ENCODE assay signal across 10 cellular contexts in the genomic region with DNA sequence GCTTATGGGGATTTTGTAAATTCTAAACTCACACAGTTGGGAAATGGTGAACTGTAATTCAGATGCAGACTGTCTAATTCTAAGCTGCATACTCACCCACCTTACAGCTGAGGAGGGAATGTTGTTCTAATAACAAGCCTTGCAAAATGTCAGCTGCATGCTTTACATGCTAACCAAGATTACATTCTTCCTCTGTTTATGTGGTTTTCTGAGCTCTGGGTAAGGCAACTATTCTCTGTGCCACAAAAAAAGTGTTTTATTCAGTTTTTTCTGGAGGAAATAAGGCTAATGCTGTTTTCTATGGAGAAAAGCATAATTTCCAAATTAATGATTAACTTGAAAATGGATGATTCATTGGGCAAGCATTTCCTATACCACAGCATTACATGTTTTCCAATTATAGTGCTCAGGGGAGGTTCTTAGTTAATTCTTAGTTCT.
A peak's percentile ranks its signal among the peaks of the same experiment; 100 is the strongest.
DNase-seq lines count a peak whose midpoint lies in the region; TF ChIP-seq lines count a peak whose summit lies in the region.
"Had no signal": no experiment of that assay in that cellular context is flagged by ENCODE, and none has a peak within 500 bp of the region (broad histone marks: within the 10 kb centered on the region; RNA-seq: fewer than 3 reads in every experiment).

No MANE protein-coding gene starts in this region.

- H3F3A ChIP-seq in PC-9 (ENCODE audit: insufficient read depth, low read depth): peaks cover 13% of the 10 kb centered on the region; the same call in 1 of the 2 replicates

- no peaks in the 10 kb centered on the region for H3K9me2 ChIP-seq in PC-9 (ENCODE audit: insufficient read depth)

- no peaks in the 10 kb centered on the region for H4K20me1 ChIP-seq in PC-9 (ENCODE audit: insufficient read depth)

- no peaks in the 10 kb centered on the region for H3K36me3 ChIP-seq in PC-9 (ENCODE audit: low read depth)

- H3K4me3 Mint-ChIP-seq in activated T-helper 2 cell treated with anti-CD3 and anti-CD28 coated beads, Interferon-gamma antibody, Interleukin-2, Interleukin-4, amounts not matched to agents 10 μg/mL and 5 μg/mL and 100 μg/mL, durations not matched to agents 14 hours and 24 hours and 36 hours (ENCODE audit: low read depth): no peak overlapping the region

- DNase-seq in GM04504 (ENCODE audit: low read depth) (peak; percentile 61), PC-9 (peak in 1 of 2 experiments; percentile 40), fibroblast of gingiva (ENCODE audit: low read depth) (peak; percentile 87), skeletal muscle cell (ENCODE audit: low read depth) (peak; percentile 80), midbrain (lab: John Stamatoyannopoulos, UW) (no peak), NCI-H1105 (lab: John Stamatoyannopoulos, UW) (no peak)
- no peak for DNase-seq in activated T-cell treated with anti-CD3 and anti-CD28 coated beads, Interleukin-2, amount 50 U/mL, for 1 hour
- DNase-seq in activated T-helper 2 cell treated with anti-CD3 and anti-CD28 coated beads, Interferon-gamma antibody, Interleukin-2, Interleukin-4, amounts not matched to agents 10 μg/mL and 5 μg/mL and 100 μg/mL, durations not matched to agents 14 hours and 24 hours and 36 hours (ENCODE audit: low spot score): no peak
- DNase-seq: activated gamma-delta T cell, NCI-H2029 treated with DMSO at 0.1 percent for 48 hours had no signal

- H3K27me3 Mint-ChIP-seq in activated T-helper 2 cell treated with anti-CD3 and anti-CD28 coated beads, Interferon-gamma antibody, Interleukin-2, Interleukin-4, amounts not matched to agents 10 μg/mL and 5 μg/mL and 100 μg/mL, durations not matched to agents 14 hours and 24 hours and 36 hours (ENCODE audit: low read depth): peaks cover 3% of the 10 kb centered on the region

- no peaks in the 10 kb centered on the region for H3K9me3 Mint-ChIP-seq in activated T-helper 2 cell treated with anti-CD3 and anti-CD28 coated beads, Interferon-gamma antibody, Interleukin-2, Interleukin-4, amounts not matched to agents 10 μg/mL and 5 μg/mL and 100 μg/mL, durations not matched to agents 14 hours and 24 hours and 36 hours

- no peaks in the 10 kb centered on the region for H3K27me3 ChIP-seq in PC-9 (ENCODE audit: insufficient read depth, low read depth)

- H3K4me3 ChIP-seq in PC-9: no peak overlapping the region
- H3K4me3 ChIP-seq in skeletal muscle cell (ENCODE audit: low read depth, low read length): no peak overlapping the region

- H3K4me1 ChIP-seq in PC-9 (replicated peaks; ENCODE audit: insufficient read depth): peaks cover 36% of the 10 kb centered on the region

- intact Hi-C loops in PC-9 (cut with micrococcal nuclease; ENCODE audit: unreplicated experiment): loop anchor here (5.0 kb wide), 1 partner anchor 106 kb away; the partner anchor contains the start of gene RGS2
- intact Hi-C loops in activated T-helper 2 cell treated with anti-CD3 and anti-CD28 coated beads, Interferon-gamma antibody, Interleukin-2, Interleukin-4, amounts not matched to agents 10 μg/mL and 5 μg/mL and 100 μg/mL, durations not matched to agents 14 hours and 24 hours and 36 hours (cut with micrococcal nuclease): loop anchor here (10.0 kb wide), 1 partner anchor 186 kb away; no protein-coding TSS in a partner anchor

- peaks cover 3% of the 10 kb centered on the region; the same call in 1 of the 2 replicates for H3K9me3 ChIP-seq in PC-9 (ENCODE audit: insufficient read depth, low read depth)

- no peak for TF ChIP-seq CTCF in PC-9 (conservative IDR thresholded peaks at IDR 0.05)

- BruUV-seq in PC-9 (replicated peaks; lab: Mats Ljungman, UMichigan): no TSS peak

- peak overlapping the region; percentile 37; the same call in 1 of the 2 replicates for H3K27ac ChIP-seq in PC-9

- H2AFZ ChIP-seq in PC-9: no peak overlapping the region

- H3K4me1 Mint-ChIP-seq in activated T-helper 2 cell treated with anti-CD3 and anti-CD28 coated beads, Interferon-gamma antibody, Interleukin-2, Interleukin-4, amounts not matched to agents 10 μg/mL and 5 μg/mL and 100 μg/mL, durations not matched to agents 14 hours and 24 hours and 36 hours (ENCODE audit: low read depth): peaks cover 17% of the 10 kb centered on the region

- 0 out of 2 replicates have a peak overlapping the region, but pooled peaks have one; percentile 18 for H3K4me2 ChIP-seq in PC-9

- no peak overlapping the region for H3K27ac Mint-ChIP-seq in activated T-helper 2 cell treated with anti-CD3 and anti-CD28 coated beads, Interferon-gamma antibody, Interleukin-2, Interleukin-4, amounts not matched to agents 10 μg/mL and 5 μg/mL and 100 μg/mL, durations not matched to agents 14 hours and 24 hours and 36 hours

- no peaks in the 10 kb centered on the region for H3K36me3 Mint-ChIP-seq in activated T-helper 2 cell treated with anti-CD3 and anti-CD28 coated beads, Interferon-gamma antibody, Interleukin-2, Interleukin-4, amounts not matched to agents 10 μg/mL and 5 μg/mL and 100 μg/mL, durations not matched to agents 14 hours and 24 hours and 36 hours (ENCODE audit: low read depth)

- no peaks in the 10 kb centered on the region for H3K79me2 ChIP-seq in PC-9 (ENCODE audit: low read depth)

- POLR2A ChIA-PET in PC-9 (lab: Charles Lee; ENCODE audit: unreplicated experiment): interaction anchor here (0.6 to 0.7 kb wide), 2 partner anchors 45 to 241 kb away, joined by 3 to 4 read pairs; no protein-coding TSS in a partner anchor

- CTCF ChIA-PET in PC-9 (lab: Charles Lee): no interaction called here

Comparison
In these comparisons a context has a peak if more than half of its experiments do, and no peak if none do; other contexts are left out.
1. DNase-seq: peak in GM04504 (single experiment), fibroblast of gingiva (single experiment) and skeletal muscle cell (single experiment); none in midbrain (single experiment), NCI-H1105 (single experiment), activated T-cell treated with anti-CD3 and anti-CD28 coated beads, Interleukin-2, amount 50 U/mL, for 1 hour (single experiment) and activated T-helper 2 cell treated with anti-CD3 and anti-CD28 coated beads, Interferon-gamma antibody, Interleukin-2, Interleukin-4, amounts not matched to agents 10 μg/mL and 5 μg/mL and 100 μg/mL, durations not matched to agents 14 hours and 24 hours and 36 hours (single experiment).